In genomic region chr3:71689305-71689704, GRCh38 we compare ENCODE assay signal across 17 cellular contexts. TPM values are rescaled to one million over a fixed set of nuclear protein-coding genes. Genes with fewer than 3 reads are reported as not detected.
DNase-seq lines count a peak whose midpoint lies in the region; ATAC-seq and TF ChIP-seq lines count a peak whose summit lies in the region.
"Had no signal": no experiment of that assay in that cellular context is flagged by ENCODE, and none has a peak within 500 bp of the region (broad histone marks: within the 10 kb centered on the region; RNA-seq: fewer than 3 reads in every experiment).

No MANE protein-coding gene starts in this region.

- H3K4me3 Mint-ChIP-seq in activated T-helper 17 cell treated with anti-CD3 and anti-CD28 coated beads, Interleukin-2, amount 50 U/mL, for 72 hours, result no peak overlapping the region
- H3K4me3 Mint-ChIP-seq: nephron progenitor cell had no signal

- in situ Hi-C loops in GM23248 (cut with MboI) (no loop called here), KBM-7 (cut with MboI; ENCODE audit: low pct_unique_long_range_greater_than_20kb, low sequenced_read_pairs) (no loop called here)

- intact Hi-C loops in mucosa of descending colon (cut with DNase I, micrococcal nuclease), result no loop called here

- ATAC-seq in activated T-helper 17 cell treated with anti-CD3 and anti-CD28 coated beads, Interleukin-2, amount 50 U/mL, for 72 hours (replicated peaks), result peak; percentile 63
- ATAC-seq in mucosa of descending colon (peak; percentile 46), GM19395 (IDR thresholded peaks at IDR 0.05; ENCODE audit: unreplicated experiment) (no peak), HG03457 (IDR thresholded peaks at IDR 0.05; ENCODE audit: unreplicated experiment) (no peak)
- ATAC-seq: HepG2 had no signal

- H3K4me3 ChIP-seq in GM23248 (peak overlapping the region; percentile 52), mucosa of descending colon (no peak overlapping the region)
- H3K4me3 ChIP-seq: BLaER1 treated with 17β-estradiol and CSF1 and Interleukin-3, amounts not matched to agents 10 nM and 100 nM; left ventricle myocardium inferior had no signal

- H2AFZ ChIP-seq in GM23248, result no peak overlapping the region

- 94% methylated on average over 2 of the region's 2 CpGs for WGBS in GM23248 (ENCODE audit: low coverage in 1 of 2, low lambda C conversion rate in 2 of 2, missing lambda C conversion rate in 2 of 2), 2 experiments

- no peaks in the 10 kb centered on the region for H3K36me3 ChIP-seq in GM23248 (ENCODE audit: low read depth)
- no peaks in the 10 kb centered on the region for H3K36me3 ChIP-seq in mucosa of descending colon (ENCODE audit: low read depth)
- H3K36me3 ChIP-seq: BLaER1 treated with 17β-estradiol and CSF1 and Interleukin-3, amounts not matched to agents 10 nM and 100 nM; WERI-Rb-1 had no signal

- H3K79me2 ChIP-seq in GM23248 (ENCODE audit: insufficient read depth), result no peaks in the 10 kb centered on the region

- DNase-seq in GM23248 (peak; percentile 17), KBM-7 (peak; percentile 19), mucosa of descending colon (no peak), NCI-H187 (lab: John Stamatoyannopoulos, UW) (no peak)
- DNase-seq: effector memory CD4-positive, alpha-beta T cell; glutamatergic neuron; HCEC 1CT; left ventricle myocardium inferior; NCI-H1694 treated with DMSO at 0.1 percent for 48 hours; NCI-H774; nephron progenitor cell; WERI-Rb-1 had no signal

- 0 out of 2 replicates have a peak overlapping the region, but pooled peaks have one; percentile 67 for H3K27ac ChIP-seq in GM23248
- H3K27ac ChIP-seq: BLaER1 treated with 17β-estradiol and CSF1 and Interleukin-3, amounts not matched to agents 10 nM and 100 nM; WERI-Rb-1 had no signal

- H3K4me2 ChIP-seq in GM23248 (ENCODE audit: unreplicated experiment), result peak overlapping the region; percentile 96
- H3K4me2 ChIP-seq: BLaER1 treated with 17β-estradiol and CSF1 and Interleukin-3, amounts not matched to agents 10 nM and 100 nM had no signal

- H4K20me1 ChIP-seq in GM23248 (ENCODE audit: insufficient read depth), result no peaks in the 10 kb centered on the region
- H4K20me1 ChIP-seq: BLaER1 treated with 17β-estradiol and CSF1 and Interleukin-3, amounts not matched to agents 10 nM and 100 nM had no signal

- no peaks in the 10 kb centered on the region for H3K27me3 Mint-ChIP-seq in activated T-helper 17 cell treated with anti-CD3 and anti-CD28 coated beads, Interleukin-2, amount 50 U/mL, for 72 hours

- peaks cover 90% of the 10 kb centered on the region for H3K36me3 Mint-ChIP-seq in activated T-helper 17 cell treated with anti-CD3 and anti-CD28 coated beads, Interleukin-2, amount 50 U/mL, for 72 hours (ENCODE audit: low read depth)

- H3K9ac ChIP-seq in GM23248, result 0 out of 2 replicates have a peak overlapping the region, but pooled peaks have one; percentile 44
- H3K9ac ChIP-seq: BLaER1 treated with 17β-estradiol and CSF1 and Interleukin-3, amounts not matched to agents 10 nM and 100 nM had no signal

- H3K4me1 ChIP-seq in GM23248 (ENCODE audit: insufficient read depth), result peaks cover 52% of the 10 kb centered on the region
- peaks cover 36% of the 10 kb centered on the region for H3K4me1 ChIP-seq in mucosa of descending colon (ENCODE audit: low read depth)

- no peaks in the 10 kb centered on the region for H3K4me1 Mint-ChIP-seq in activated T-helper 17 cell treated with anti-CD3 and anti-CD28 coated beads, Interleukin-2, amount 50 U/mL, for 72 hours

- no peaks in the 10 kb centered on the region for H3K9me2 ChIP-seq in GM23248 (ENCODE audit: insufficient read depth)

- peaks cover 32% of the 10 kb centered on the region for H3F3A ChIP-seq in GM23248 (ENCODE audit: insufficient read depth)

- no peaks in the 10 kb centered on the region for H3K27me3 ChIP-seq in GM23248 (replicated peaks; ENCODE audit: insufficient read depth)
- H3K27me3 ChIP-seq: BLaER1 treated with 17β-estradiol and CSF1 and Interleukin-3, amounts not matched to agents 10 nM and 100 nM had no signal

- no peaks in the 10 kb centered on the region for H3K9me3 Mint-ChIP-seq in activated T-helper 17 cell treated with anti-CD3 and anti-CD28 coated beads, Interleukin-2, amount 50 U/mL, for 72 hours

- H3K9me3 ChIP-seq in GM23248 (ENCODE audit: low read depth) (no peaks in the 10 kb centered on the region), mucosa of descending colon (no peaks in the 10 kb centered on the region)
- H3K9me3 ChIP-seq: BLaER1 treated with 17β-estradiol and CSF1 and Interleukin-3, amounts not matched to agents 10 nM and 100 nM; left ventricle myocardium inferior had no signal

- peak overlapping the region; percentile 54 for H3K27ac Mint-ChIP-seq in activated T-helper 17 cell treated with anti-CD3 and anti-CD28 coated beads, Interleukin-2, amount 50 U/mL, for 72 hours
- H3K27ac Mint-ChIP-seq: nephron progenitor cell had no signal

- TF ChIP-seq CTCF in mucosa of descending colon (IDR thresholded peaks at IDR 0.05), result no peak

RNA-seq across cellular contexts. Expression of gene EIF4E3, which starts 35.9 kb away (rescaled TPM):
- total RNA-seq in GM23248 (2014; rRNA removed; shearing (Covaris generic)), result 1.1 TPM in 2 replicates
- polyA plus RNA-seq in GM23248 (2016; fragmentation: Nextera tagmentation; extraction: Ambion mirVana), result 0.79 and 1.1 TPM in 2 replicates
- 10 to 100 TPM; 25.3 to 27.4 TPM for total RNA-seq in activated T-helper 17 cell treated with anti-CD3 and anti-CD28 coated beads, Interleukin-2, amount 50 U/mL, for 72 hours
- 10 to 100 TPM; 40.6 to 57.1 (median 48.4) TPM for total RNA-seq in mucosa of descending colon

Comparison
In these comparisons a context has a peak if more than half of its experiments do, and no peak if none do; other contexts are left out.
1. DNase-seq: peak in GM23248 (single experiment) and KBM-7 (single experiment); none in mucosa of descending colon (0 of 3) and NCI-H187 (0 of 2).
2. ATAC-seq: peak in activated T-helper 17 cell treated with anti-CD3 and anti-CD28 coated beads, Interleukin-2, amount 50 U/mL, for 72 hours (single experiment) and mucosa of descending colon (single experiment); none in GM19395 (single experiment) and HG03457 (single experiment).
3. RNA of gene EIF4E3, which starts 35.9 kb away (total RNA-seq): 40.6 to 57.1 TPM in mucosa of descending colon and 25.3 to 27.4 TPM in activated T-helper 17 cell treated with anti-CD3 and anti-CD28 coated beads, Interleukin-2, amount 50 U/mL, for 72 hours; 1.1 TPM in GM23248; every median in the first group is over 10 times any median in the second.